14 cellular contexts compared by ENCODE assay signal in the genomic region with DNA sequence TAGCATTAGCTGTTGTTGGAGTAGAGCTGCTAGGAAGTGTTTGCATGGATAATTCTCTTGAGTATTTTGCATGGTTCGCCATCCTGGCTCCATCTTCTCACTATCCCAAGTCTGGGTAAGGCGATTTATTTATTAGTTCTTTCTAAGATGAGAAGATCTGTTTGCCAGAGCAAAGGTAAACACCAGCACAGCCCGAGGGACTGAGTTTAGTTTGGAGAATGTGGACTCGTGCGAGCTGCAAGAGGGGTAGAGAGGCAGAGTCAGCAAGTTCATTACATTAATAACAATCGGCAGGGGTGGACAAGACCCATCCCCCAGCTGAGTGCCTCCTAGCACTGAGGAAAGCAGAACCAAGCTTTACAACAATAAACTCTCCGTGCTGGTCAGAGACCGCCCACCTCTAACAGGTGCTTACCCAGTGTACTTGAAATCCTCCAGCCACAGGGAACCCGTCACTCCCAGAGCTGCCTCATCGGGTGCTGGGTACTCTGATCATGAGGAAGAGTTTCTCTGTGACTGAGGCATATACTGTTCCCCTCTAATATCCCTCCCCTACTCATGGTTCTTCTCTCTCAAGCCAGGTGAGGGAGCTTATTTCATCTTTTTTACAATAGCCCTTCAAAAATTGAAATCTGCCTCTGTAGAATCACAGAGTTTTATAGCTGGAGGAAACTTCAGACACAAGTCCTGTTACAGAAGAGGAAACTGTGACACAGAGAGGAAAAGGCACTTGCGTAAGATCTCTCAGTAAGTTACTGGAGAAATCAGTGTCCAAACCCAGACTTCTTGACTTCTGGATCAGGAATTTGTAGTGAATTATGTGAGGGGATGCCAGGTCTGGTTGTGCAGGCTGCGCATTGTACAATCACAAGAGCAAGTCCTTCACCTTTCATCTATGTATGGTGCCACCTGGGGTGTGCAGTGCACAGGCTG. TPM values are rescaled to one million over a fixed set of nuclear protein-coding genes. Genes with fewer than 3 reads are reported as not detected.
DNase-seq lines count a peak whose midpoint lies in the region; ATAC-seq and TF ChIP-seq lines count a peak whose summit lies in the region.
"Had no signal": no experiment of that assay in that cellular context is flagged by ENCODE, and none has a peak within 500 bp of the region (broad histone marks: within the 10 kb centered on the region; RNA-seq: fewer than 3 reads in every experiment).

No MANE protein-coding gene starts in this region.

- no peak for TF ChIP-seq CTCF in right atrium auricular region (IDR thresholded peaks at IDR 0.05)

- H3K9me3 ChIP-seq in right atrium auricular region: no peaks in the 10 kb centered on the region
- H3K9me3 ChIP-seq: testis had no signal

- no peak overlapping the region for H3K4me3 ChIP-seq in right atrium auricular region
- H3K4me3 ChIP-seq: testis had no signal

- no peaks in the 10 kb centered on the region for H3K27me3 ChIP-seq in right atrium auricular region
- H3K27me3 ChIP-seq: testis had no signal

- no peaks in the 10 kb centered on the region for H3K36me3 Mint-ChIP-seq in stimulated activated memory B cell treated with anti-CD40 and anti-IgM and Interleukin-4, amounts not matched to agents 10 μg/mL and 1 μg/mL and 100 μg/mL, for 72 hours

- H3K27me3 Mint-ChIP-seq in stimulated activated memory B cell treated with anti-CD40 and anti-IgM and Interleukin-4, amounts not matched to agents 10 μg/mL and 1 μg/mL and 100 μg/mL, for 72 hours: peaks cover 34% of the 10 kb centered on the region

- H3K36me3 ChIP-seq in right atrium auricular region: peaks cover 17% of the 10 kb centered on the region

- H3K27ac ChIP-seq in right atrium auricular region: peak overlapping the region; percentile 31 to 35
- H3K27ac ChIP-seq: testis had no signal

- H3K27ac Mint-ChIP-seq in stimulated activated memory B cell treated with anti-CD40 and anti-IgM and Interleukin-4, amounts not matched to agents 10 μg/mL and 1 μg/mL and 100 μg/mL, for 72 hours: no peak overlapping the region
- H3K27ac Mint-ChIP-seq: activated CD4-positive, alpha-beta memory T cell treated with anti-CD3 and anti-CD28 coated beads, Interleukin-2, amount 10 ng/mL, durations not matched to agents 7 days and 5 days; activated T-helper 2 cell treated with anti-CD3 and anti-CD28 coated beads, Interferon-gamma antibody, Interleukin-2, Interleukin-4, amounts not matched to agents 10 μg/mL and 5 μg/mL and 100 μg/mL, durations not matched to agents 14 hours and 24 hours and 36 hours had no signal

- no peaks in the 10 kb centered on the region for H3K4me1 Mint-ChIP-seq in stimulated activated memory B cell treated with anti-CD40 and anti-IgM and Interleukin-4, amounts not matched to agents 10 μg/mL and 1 μg/mL and 100 μg/mL, for 72 hours
- H3K4me1 Mint-ChIP-seq: activated CD4-positive, alpha-beta memory T cell treated with anti-CD3 and anti-CD28 coated beads, Interleukin-2, amount 10 ng/mL, durations not matched to agents 7 days and 5 days had no signal

- H3K4me1 ChIP-seq in right atrium auricular region: peaks cover 0 to 21% of the 10 kb centered on the region in 2 donors
- H3K4me1 ChIP-seq: testis had no signal

- peak; percentile 72 for DNase-seq in NOMO-1 treated with DMSO at 0.1 percent for 48 hours (lab: John Stamatoyannopoulos, UW; ENCODE audit: unreplicated experiment)
- DNase-seq in NOMO-1 treated with dmso at 0.1 percent for 144 hours (lab: John Stamatoyannopoulos, UW; ENCODE audit: unreplicated experiment): no peak
- peak; percentile 68 for DNase-seq in SKM-1 treated with dmso at 0.1 percent for 144 hours (lab: John Stamatoyannopoulos, UW; ENCODE audit: unreplicated experiment)
- no peak for DNase-seq in right atrium auricular region (ENCODE audit: low spot score)
- DNase-seq in NCI-H82 (lab: John Stamatoyannopoulos, UW): no peak
- DNase-seq: activated CD4-positive, alpha-beta memory T cell treated with anti-CD3 and anti-CD28 coated beads, Interleukin-2, amount 10 ng/mL, durations not matched to agents 7 days and 5 days; NCI-H446 treated with DMSO at 0.1 percent for 48 hours; testis had no signal

- no peak overlapping the region for H3K4me3 Mint-ChIP-seq in stimulated activated memory B cell treated with anti-CD40 and anti-IgM and Interleukin-4, amounts not matched to agents 10 μg/mL and 1 μg/mL and 100 μg/mL, for 72 hours
- H3K4me3 Mint-ChIP-seq: activated CD4-positive, alpha-beta memory T cell treated with anti-CD3 and anti-CD28 coated beads, Interleukin-2, amount 10 ng/mL, durations not matched to agents 7 days and 5 days had no signal

- ATAC-seq in stimulated activated memory B cell treated with anti-CD40 and anti-IgM and Interleukin-4, amounts not matched to agents 10 μg/mL and 1 μg/mL and 100 μg/mL, for 72 hours: peak; percentile 52
- ATAC-seq in GM19328 (IDR thresholded peaks at IDR 0.05; ENCODE audit: unreplicated experiment) (no peak), GM21619 (IDR thresholded peaks at IDR 0.05; ENCODE audit: unreplicated experiment) (no peak)
- ATAC-seq: HCT116 had no signal

- H3K9me3 Mint-ChIP-seq in stimulated activated memory B cell treated with anti-CD40 and anti-IgM and Interleukin-4, amounts not matched to agents 10 μg/mL and 1 μg/mL and 100 μg/mL, for 72 hours: no peaks in the 10 kb centered on the region
- H3K9me3 Mint-ChIP-seq: activated CD4-positive, alpha-beta memory T cell treated with anti-CD3 and anti-CD28 coated beads, Interleukin-2, amount 10 ng/mL, durations not matched to agents 7 days and 5 days; activated T-helper 2 cell treated with anti-CD3 and anti-CD28 coated beads, Interferon-gamma antibody, Interleukin-2, Interleukin-4, amounts not matched to agents 10 μg/mL and 5 μg/mL and 100 μg/mL, durations not matched to agents 14 hours and 24 hours and 36 hours had no signal

RNA-seq across cellular contexts. Expression of gene FGD5, which starts 4.4 kb away (rescaled TPM):
- 10 to 100 TPM in 1 of 2 donors, 1 to 10 TPM in 1; 9.6 to 18.8 TPM for total RNA-seq in right atrium auricular region
- total RNA-seq: osteocyte had no signal

Comparison
In these comparisons a context has a peak if more than half of its experiments do, and no peak if none do; other contexts are left out.
1. DNase-seq: peak in NOMO-1 treated with DMSO at 0.1 percent for 48 hours (single experiment) and SKM-1 treated with dmso at 0.1 percent for 144 hours (single experiment); none in NOMO-1 treated with dmso at 0.1 percent for 144 hours (single experiment), right atrium auricular region (single experiment) and NCI-H82 (single experiment).